Comparison of ENCODE assay signal across 14 cellular contexts in genomic region chr18:57776354-57776753, GRCh38. TPM values are rescaled to one million over a fixed set of nuclear protein-coding genes. Genes with fewer than 3 reads are reported as not detected.
DNase-seq lines count a peak whose midpoint lies in the region; ATAC-seq and TF ChIP-seq lines count a peak whose summit lies in the region.
"Had no signal": no experiment of that assay in that cellular context is flagged by ENCODE, and none has a peak within 500 bp of the region (broad histone marks: within the 10 kb centered on the region; RNA-seq: fewer than 3 reads in every experiment).

No MANE protein-coding gene starts in this region.

- ATAC-seq in activated T-helper 17 cell treated with anti-CD3 and anti-CD28 coated beads, Interleukin-2, amount 50 U/mL, for 72 hours (replicated peaks): peak; percentile 40
- no peak for ATAC-seq in gastroesophageal sphincter
- ATAC-seq in stimulated activated naive B cell treated with anti-CD40 and anti-IgM and Interleukin-4, amounts not matched to agents 10 μg/mL and 1 μg/mL and 100 μg/mL, for 72 hours (replicated peaks): peak; percentile 44 to 55
- ATAC-seq: left colon had no signal

- no peaks in the 10 kb centered on the region for H3K27me3 Mint-ChIP-seq in activated T-helper 17 cell treated with anti-CD3 and anti-CD28 coated beads, Interleukin-2, amount 50 U/mL, for 72 hours
- H3K27me3 Mint-ChIP-seq in stimulated activated naive B cell treated with anti-CD40 and anti-IgM and Interleukin-4, amounts not matched to agents 10 μg/mL and 1 μg/mL and 100 μg/mL, for 72 hours: no peaks in the 10 kb centered on the region

- peaks cover 10 to 75% (median 31%) of the 10 kb centered on the region in 3 donors for H3K4me1 ChIP-seq in gastroesophageal sphincter
- H3K4me1 ChIP-seq: neural progenitor cell had no signal

- no peaks in the 10 kb centered on the region for H3K4me1 Mint-ChIP-seq in activated T-helper 17 cell treated with anti-CD3 and anti-CD28 coated beads, Interleukin-2, amount 50 U/mL, for 72 hours
- H3K4me1 Mint-ChIP-seq in stimulated activated naive B cell treated with anti-CD40 and anti-IgM and Interleukin-4, amounts not matched to agents 10 μg/mL and 1 μg/mL and 100 μg/mL, for 72 hours: peaks cover 22 to 63% of the 10 kb centered on the region in 2 donors

- no peak for TF ChIP-seq CTCF in gastroesophageal sphincter (IDR thresholded peaks at IDR 0.05)

- H3K27ac ChIP-seq in gastroesophageal sphincter: peak overlapping the region; percentile 3 to 70 (median 58)
- H3K27ac ChIP-seq: neural progenitor cell had no signal

- TF ChIP-seq EP300 in gastroesophageal sphincter (IDR thresholded peaks at IDR 0.05): no peak

- H3K9me3 ChIP-seq in gastroesophageal sphincter: no peaks in the 10 kb centered on the region

- H3K4me3 Mint-ChIP-seq in activated T-helper 17 cell treated with anti-CD3 and anti-CD28 coated beads, Interleukin-2, amount 50 U/mL, for 72 hours: no peak overlapping the region
- H3K4me3 Mint-ChIP-seq in stimulated activated naive B cell treated with anti-CD40 and anti-IgM and Interleukin-4, amounts not matched to agents 10 μg/mL and 1 μg/mL and 100 μg/mL, for 72 hours: no peak overlapping the region
- H3K4me3 Mint-ChIP-seq: neural progenitor cell had no signal

- H3K27ac Mint-ChIP-seq in activated T-helper 17 cell treated with anti-CD3 and anti-CD28 coated beads, Interleukin-2, amount 50 U/mL, for 72 hours: no peak overlapping the region
- no peak overlapping the region for H3K27ac Mint-ChIP-seq in stimulated activated naive B cell treated with anti-CD40 and anti-IgM and Interleukin-4, amounts not matched to agents 10 μg/mL and 1 μg/mL and 100 μg/mL, for 72 hours
- H3K27ac Mint-ChIP-seq: neural progenitor cell had no signal

- WGBS in gastroesophageal sphincter (ENCODE audit: low coverage in 1 of 2), 2 donors: 79 to 96% methylated on average over 3 of the region's 3 CpGs

- DNase-seq in Jurkat, Clone E6-1 (ENCODE audit: low read depth, low spot score): peak; percentile 20
- no peak for DNase-seq in stimulated activated naive B cell treated with anti-CD40 and anti-IgM and Interleukin-4, amounts not matched to agents 10 μg/mL and 1 μg/mL and 100 μg/mL, for 72 hours
- DNase-seq in SW480 (ENCODE audit: low spot score): no peak
- no peak for DNase-seq in hepatic stellate cell (ENCODE audit: low spot score)
- DNase-seq in OCI-M2 (lab: John Stamatoyannopoulos, UW; ENCODE audit: unreplicated experiment): no peak
- DNase-seq: foreskin melanocyte; left colon; NCI-H1417; NCI-H526; SHP77 treated with DMSO at 0.1 percent for 48 hours; stimulated activated CD4-positive, alpha-beta T cell treated with anti-CD3 and anti-CD28 coated beads, Interleukin-12 subunit alpha, Interleukin-12 subunit beta, amount 100 ng/mL, for 4 hours had no signal

- H3K36me3 ChIP-seq in gastroesophageal sphincter: no peaks in the 10 kb centered on the region
- H3K36me3 ChIP-seq: neural progenitor cell had no signal

- H3K4me3 ChIP-seq in Jurkat, Clone E6-1 (ENCODE audit: low read length): no peak overlapping the region
- no peak overlapping the region for H3K4me3 ChIP-seq in gastroesophageal sphincter
- H3K4me3 ChIP-seq: neural progenitor cell had no signal

- H3K36me3 Mint-ChIP-seq in activated T-helper 17 cell treated with anti-CD3 and anti-CD28 coated beads, Interleukin-2, amount 50 U/mL, for 72 hours (ENCODE audit: low read depth): no peaks in the 10 kb centered on the region
- H3K36me3 Mint-ChIP-seq in stimulated activated naive B cell treated with anti-CD40 and anti-IgM and Interleukin-4, amounts not matched to agents 10 μg/mL and 1 μg/mL and 100 μg/mL, for 72 hours: peaks cover 4 to 7% of the 10 kb centered on the region in 2 donors
- H3K36me3 Mint-ChIP-seq: neural progenitor cell had no signal

- TF ChIP-seq POLR2A in gastroesophageal sphincter (IDR thresholded peaks at IDR 0.05): no peak

- H3K9me3 Mint-ChIP-seq in activated T-helper 17 cell treated with anti-CD3 and anti-CD28 coated beads, Interleukin-2, amount 50 U/mL, for 72 hours: no peaks in the 10 kb centered on the region
- no peaks in the 10 kb centered on the region for H3K9me3 Mint-ChIP-seq in stimulated activated naive B cell treated with anti-CD40 and anti-IgM and Interleukin-4, amounts not matched to agents 10 μg/mL and 1 μg/mL and 100 μg/mL, for 72 hours
- H3K9me3 Mint-ChIP-seq: neural progenitor cell had no signal

- no peaks in the 10 kb centered on the region for H3K27me3 ChIP-seq in gastroesophageal sphincter
- H3K27me3 ChIP-seq: neural progenitor cell had no signal

RNA-seq across cellular contexts. Expression of gene ATP8B1, which starts 26.8 kb away (rescaled TPM):
- not detected for polyA plus RNA-seq in Jurkat, Clone E6-1 (2012; ENCODE audit: insufficient read depth, insufficient read length)
- total RNA-seq in activated T-helper 17 cell treated with anti-CD3 and anti-CD28 coated beads, Interleukin-2, amount 50 U/mL, for 72 hours: not detected
- 10 to 100 TPM; 17.4 to 26.2 (median 23.4) TPM for total RNA-seq in gastroesophageal sphincter

Comparison
In these comparisons a context has a peak if more than half of its experiments do, and no peak if none do; other contexts are left out.
1. RNA of gene ATP8B1, which starts 26.8 kb away (total RNA-seq): 17.4 to 26.2 TPM in gastroesophageal sphincter; not detected in activated T-helper 17 cell treated with anti-CD3 and anti-CD28 coated beads, Interleukin-2, amount 50 U/mL, for 72 hours; every median in the first group is over 10 times any median in the second.